ENCODE assay signal across 27 cellular contexts in the genomic region with DNA sequence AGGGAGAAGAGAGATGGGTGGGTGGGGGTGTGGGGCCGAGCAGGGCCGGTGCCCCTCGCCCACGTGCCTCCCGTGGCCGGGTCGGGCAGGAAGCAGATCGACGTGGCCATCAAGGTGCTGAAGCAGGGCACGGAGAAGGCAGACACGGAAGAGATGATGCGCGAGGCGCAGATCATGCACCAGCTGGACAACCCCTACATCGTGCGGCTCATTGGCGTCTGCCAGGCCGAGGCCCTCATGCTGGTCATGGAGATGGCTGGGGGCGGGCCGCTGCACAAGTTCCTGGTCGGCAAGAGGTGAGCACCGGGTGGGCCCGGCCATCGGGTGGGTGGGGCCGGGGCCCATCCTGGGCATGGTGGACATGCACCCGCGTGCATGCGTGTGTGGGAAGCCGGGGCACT. TPM values are rescaled to one million over a fixed set of nuclear protein-coding genes. Genes with fewer than 3 reads are reported as not detected.
A peak's percentile ranks its signal among the peaks of the same experiment; 100 is the strongest.
DNase-seq lines count a peak whose midpoint lies in the region; ATAC-seq, FAIRE-seq and TF ChIP-seq lines count a peak whose summit lies in the region.
"Had no signal": no experiment of that assay in that cellular context is flagged by ENCODE, and none has a peak within 500 bp of the region (broad histone marks: within the 10 kb centered on the region; RNA-seq: fewer than 3 reads in every experiment).

No MANE protein-coding gene starts in this region.

- no peak overlapping the region for H3K9ac ChIP-seq in trophoblast cell (ENCODE audit: low read length)

- no peak overlapping the region for H2BK12ac ChIP-seq in trophoblast cell (ENCODE audit: low read length)

- H4K20me1 ChIP-seq in hepatocyte (ENCODE audit: insufficient read depth, poor library complexity, severe bottlenecking) = no peaks in the 10 kb centered on the region

- no peak overlapping the region for H3K23ac ChIP-seq in trophoblast cell (ENCODE audit: low read length)

- no peak overlapping the region for H4K91ac ChIP-seq in trophoblast cell (ENCODE audit: low read depth, low read length)

- H4K8ac ChIP-seq in trophoblast cell (ENCODE audit: low read depth, low read length) = no peak overlapping the region

- no peak for TF ChIP-seq CTCF in RWPE2 (IDR thresholded peaks at IDR 0.05; ENCODE audit: poor library complexity, severe bottlenecking)
- TF ChIP-seq CTCF in hepatocyte (IDR thresholded peaks at IDR 0.05; ENCODE audit: poor library complexity) = no peak

- no peak overlapping the region for H2BK5ac ChIP-seq in trophoblast cell (ENCODE audit: low read depth, low read length, poor library complexity)

- no peak overlapping the region for H2AK5ac ChIP-seq in trophoblast cell (ENCODE audit: low read length)

- no peak overlapping the region for H4K12ac ChIP-seq in trophoblast cell (ENCODE audit: low read depth, low read length)

- H3K79me2 ChIP-seq in trophoblast cell (ENCODE audit: control insufficient read depth, insufficient read depth, low read length, poor library complexity) = no peaks in the 10 kb centered on the region
- H3K79me2 ChIP-seq in hepatocyte = no peaks in the 10 kb centered on the region

- ATAC-seq in RWPE2 (ENCODE audit: low read depth) (no peak), GM19452 (IDR thresholded peaks at IDR 0.05; ENCODE audit: unreplicated experiment) (no peak)
- ATAC-seq: Right ventricle myocardium inferior had no signal

- peaks cover 4% of the 10 kb centered on the region for H3K79me1 ChIP-seq in trophoblast cell (ENCODE audit: low read length)

- no peaks in the 10 kb centered on the region for H3K4me1 ChIP-seq in RWPE2 (ENCODE audit: insufficient read depth, poor library complexity, severe bottlenecking)
- no peaks in the 10 kb centered on the region for H3K4me1 ChIP-seq in trophoblast cell (ENCODE audit: control insufficient read depth in 1 of 2, insufficient read depth in 2 of 2, low read length in 2 of 2)
- no peaks in the 10 kb centered on the region for H3K4me1 ChIP-seq in hepatocyte (ENCODE audit: insufficient read depth)
- H3K4me1 ChIP-seq: BE2C, SJSA1 had no signal

- peak; percentile 5 for FAIRE-seq in urothelium cell line (lab: Jason Lieb, UNC)
- FAIRE-seq: GM18507 had no signal

- H3K4me2 ChIP-seq in trophoblast cell (ENCODE audit: low read length) (no peak overlapping the region), hepatocyte (no peak overlapping the region)

- H3K4me3 ChIP-seq in RWPE2 (ENCODE audit: severe bottlenecking) = no peak overlapping the region
- peak overlapping the region; percentile 1 for H3K4me3 ChIP-seq in trophoblast cell (ENCODE audit: low read depth, low read length)
- no peak overlapping the region for H3K4me3 ChIP-seq in hepatocyte
- H3K4me3 ChIP-seq: SJSA1 had no signal

- no peaks in the 10 kb centered on the region for H3K9me2 ChIP-seq in hepatocyte (replicated peaks; ENCODE audit: insufficient read depth)

- H3K36me3 ChIP-seq in RWPE2 (ENCODE audit: low read depth) (no peaks in the 10 kb centered on the region), trophoblast cell (ENCODE audit: control insufficient read depth in 1 of 2, insufficient read depth in 2 of 2, low read length in 2 of 2) (no peaks in the 10 kb centered on the region), hepatocyte (replicated peaks; ENCODE audit: insufficient read depth, low read depth) (no peaks in the 10 kb centered on the region)
- H3K36me3 ChIP-seq: BE2C, SJSA1 had no signal

- no peak overlapping the region for H2BK120ac ChIP-seq in trophoblast cell (ENCODE audit: insufficient read depth, low read length, poor library complexity)

- peaks cover 1% of the 10 kb centered on the region for H3K9me3 ChIP-seq in RWPE2 (ENCODE audit: severe bottlenecking)
- peaks cover 11% of the 10 kb centered on the region for H3K9me3 ChIP-seq in trophoblast cell (ENCODE audit: insufficient read depth, low read depth, low read length)
- no peaks in the 10 kb centered on the region for H3K9me3 ChIP-seq in hepatocyte (ENCODE audit: low read depth)
- H3K9me3 ChIP-seq: BE2C had no signal

- H3K27me3 ChIP-seq in RWPE2 (ENCODE audit: insufficient read depth, poor library complexity, severe bottlenecking) (no peaks in the 10 kb centered on the region), trophoblast cell (ENCODE audit: insufficient read depth, low read length) (no peaks in the 10 kb centered on the region), hepatocyte (no peaks in the 10 kb centered on the region)
- H3K27me3 ChIP-seq: BE2C, SJSA1 had no signal

- H2AFZ ChIP-seq in trophoblast cell (ENCODE audit: insufficient read depth, low read length, poor library complexity) = no peak overlapping the region
- no peak overlapping the region for H2AFZ ChIP-seq in hepatocyte

- H3K27ac ChIP-seq in RWPE2 (ENCODE audit: poor library complexity, severe bottlenecking) = no peak overlapping the region
- H3K27ac ChIP-seq in trophoblast cell (ENCODE audit: low read depth, low read length) = no peak overlapping the region
- no peak overlapping the region for H3K27ac ChIP-seq in hepatocyte
- H3K27ac ChIP-seq: SJSA1 had no signal

- H3K4ac ChIP-seq in trophoblast cell (ENCODE audit: low read depth, low read length) = no peak overlapping the region

- H3K18ac ChIP-seq in trophoblast cell (ENCODE audit: low read length) = no peak overlapping the region

- no peak overlapping the region for H3K14ac ChIP-seq in trophoblast cell (ENCODE audit: low read length)

- DNase-seq in activated T-cell treated with anti-CD3 and anti-CD28 coated beads, Interleukin-2, amount 50 U/mL, for 1 hour = peak; percentile 13
- no peak for DNase-seq in activated T-cell treated with anti-CD3 and anti-CD28 coated beads for 4 hours
- peak; percentile 52 for DNase-seq in RWPE2 (ENCODE audit: low spot score)
- DNase-seq in trophoblast cell = no peak
- DNase-seq in urothelium cell line (ENCODE audit: low spot score) = no peak
- no peak for DNase-seq in hepatocyte (ENCODE audit: low spot score)
- DNase-seq: 8988T, ACHN, BE2C, DMS153, DND-41, GOT3, HCEC 1CT, KBM-7, MV-4-11, NCI-H1105, NCI-H1436 treated with DMSO at 0.1 percent for 48 hours, NCI-H1930, NCI-H2107, NCI-H446, NCI-H524 treated with DMSO at 0.1 percent for 48 hours, NCI-H774 had no signal

- WGBS in trophoblast cell (ENCODE audit: extremely low coverage, insufficient coverage, insufficient read length) = no CpG with 5 or more reads among the region's 29 CpGs
- WGBS in hepatocyte (ENCODE audit: low lambda C conversion rate, missing lambda C conversion rate) = 95% methylated on average over 24 of the region's 29 CpGs

RNA-seq across cellular contexts. Expression of a gene that starts 21.8 kb away (rescaled TPM):
- polyA plus RNA-seq in trophoblast cell (2013) = 3.2 and 3.3 TPM in 2 replicates
- total RNA-seq in hepatocyte = 0.80 and 1.4 TPM in 2 replicates
- 1.5 and 1.6 TPM in 2 replicates for polyA plus RNA-seq in hepatocyte
- total RNA-seq: MCF 10A, SJSA1 had no signal

Comparison
In these comparisons a context has a peak if more than half of its experiments do, and no peak if none do; other contexts are left out.
1. DNase-seq: peak in activated T-cell treated with anti-CD3 and anti-CD28 coated beads, Interleukin-2, amount 50 U/mL, for 1 hour (single experiment) and RWPE2 (single experiment); none in activated T-cell treated with anti-CD3 and anti-CD28 coated beads for 4 hours (single experiment), trophoblast cell (0 of 2), urothelium cell line (single experiment) and hepatocyte (single experiment).